ENCODE assay signal across 1 cellular context in the genomic region with DNA sequence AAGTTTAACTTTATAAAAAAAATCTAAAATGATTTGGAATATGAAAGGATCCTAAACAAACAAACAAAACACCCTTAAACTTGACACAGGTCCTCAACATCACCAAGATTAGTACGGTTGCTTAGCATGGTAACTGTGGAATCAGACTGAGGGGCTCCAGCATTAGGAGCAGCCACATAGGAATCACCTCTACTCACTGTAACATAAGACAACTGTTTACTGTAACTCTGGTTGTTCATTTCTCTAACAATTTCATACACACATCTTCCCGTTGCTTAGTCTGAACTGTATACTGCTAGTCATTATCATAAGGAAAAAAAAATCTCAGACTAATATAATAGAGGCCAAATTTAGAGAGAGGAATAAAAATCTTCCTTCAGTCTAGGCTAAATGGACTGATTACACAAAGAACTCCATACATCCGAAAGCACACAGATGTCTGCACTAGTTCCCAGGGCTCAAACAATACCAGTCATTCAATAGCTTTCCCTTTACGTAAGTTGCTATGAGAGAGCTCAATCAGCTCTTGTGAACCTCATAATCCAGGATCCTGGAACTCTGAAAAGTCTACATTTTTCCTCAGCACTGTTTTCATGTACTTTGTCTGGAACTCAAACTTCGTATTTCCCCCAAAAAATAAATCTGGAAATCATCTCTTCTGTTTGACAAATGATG.
TF ChIP-seq lines count a peak whose summit lies in the region.

No MANE protein-coding gene starts in this region.

TF ChIP-seq in HepG2, 621 proteins besides CTCF, POLR2A, EP300 and RAD21 (continued from another document and continues in another):
- TF ChIP-seq KDM3A (CRISPR knock-in tag; IDR thresholded peaks at IDR 0.05; ENCODE audit: low read depth) (no peak), SAP130 (CRISPR knock-in tag; IDR thresholded peaks at IDR 0.05; ENCODE audit: low read depth) (peak; percentile 75), MZF1 (CRISPR knock-in tag; IDR thresholded peaks at IDR 0.05; ENCODE audit: borderline replicate concordance) (no peak), BRCA1 (CRISPR knock-in tag; IDR thresholded peaks at IDR 0.05) (no peak), SNAI1 (CRISPR knock-in tag; IDR thresholded peaks at IDR 0.05; ENCODE audit: borderline replicate concordance) (no peak), HOXA9 (CRISPR knock-in tag; IDR thresholded peaks at IDR 0.05; ENCODE audit: borderline replicate concordance) (no peak), HOXD1 (CRISPR knock-in tag; IDR thresholded peaks at IDR 0.05) (no peak), ZSCAN29 (CRISPR knock-in tag; conservative IDR thresholded peaks at IDR 0.05) (0 out of 2 replicates have a peak, but pooled peaks have one; percentile 24), SRSF4 (IDR thresholded peaks at IDR 0.05; ENCODE audit: low read depth, low read length, poor library complexity, severe bottlenecking) (no peak), SMAD9 (CRISPR knock-in tag; IDR thresholded peaks at IDR 0.05) (no peak), NFRKB (IDR thresholded peaks at IDR 0.05) (no peak), KLF11 (CRISPR knock-in tag; IDR thresholded peaks at IDR 0.05) (no peak), KLF13 (CRISPR knock-in tag; IDR thresholded peaks at IDR 0.05) (no peak), POLR2AphosphoS5 (IDR thresholded peaks at IDR 0.05; ENCODE audit: low read depth, low read length) (no peak), RCOR2 (CRISPR knock-in tag; IDR thresholded peaks at IDR 0.05) (peak; percentile 70), ZNF136 (CRISPR knock-in tag; IDR thresholded peaks at IDR 0.05; ENCODE audit: low read depth) (no peak), ZNF431 (CRISPR knock-in tag; IDR thresholded peaks at IDR 0.05; ENCODE audit: borderline replicate concordance, low read depth) (no peak), NR3C1 (CRISPR knock-in tag; IDR thresholded peaks at IDR 0.05) (no peak), SCMH1 (CRISPR knock-in tag; IDR thresholded peaks at IDR 0.05; ENCODE audit: borderline replicate concordance) (no peak), CEBPG (CRISPR knock-in tag; IDR thresholded peaks at IDR 0.05) (peak; percentile 60), ELF3 (CRISPR knock-in tag; IDR thresholded peaks at IDR 0.05) (peak; percentile 55; the same call in 1 of the 2 replicates), ZNF678 (CRISPR knock-in tag; IDR thresholded peaks at IDR 0.05) (no peak), SIN3B (IDR thresholded peaks at IDR 0.05; ENCODE audit: low read length) (no peak), TOE1 (CRISPR knock-in tag; IDR thresholded peaks at IDR 0.05) (no peak), TP53 (CRISPR knock-in tag; conservative IDR thresholded peaks at IDR 0.05) (no peak), NFE2L2 (IDR thresholded peaks at IDR 0.05; ENCODE audit: low read length) (no peak), ZNF138 (CRISPR knock-in tag; IDR thresholded peaks at IDR 0.05; ENCODE audit: low read depth) (no peak), RARA (CRISPR knock-in tag; IDR thresholded peaks at IDR 0.05) (peak; percentile 28; the same call in 1 of the 2 replicates), ZNF841 (CRISPR knock-in tag; IDR thresholded peaks at IDR 0.05; ENCODE audit: borderline replicate concordance) (no peak), HOXA3 (CRISPR knock-in tag; IDR thresholded peaks at IDR 0.05) (no peak), MTA1 (CRISPR knock-in tag; IDR thresholded peaks at IDR 0.05; ENCODE audit: borderline replicate concordance) (no peak), ZSCAN30 (CRISPR knock-in tag; IDR thresholded peaks at IDR 0.05) (no peak), REL (CRISPR knock-in tag; conservative IDR thresholded peaks at IDR 0.05) (no peak), ZNF772 (CRISPR knock-in tag; IDR thresholded peaks at IDR 0.05) (no peak), KAT7 (CRISPR knock-in tag; IDR thresholded peaks at IDR 0.05; ENCODE audit: borderline replicate concordance) (0 out of 2 replicates have a peak, but pooled peaks have one; percentile 56), TAF1 (CRISPR knock-in tag; IDR thresholded peaks at IDR 0.05) (no peak)
- TF ChIP-seq, protein P1, sequence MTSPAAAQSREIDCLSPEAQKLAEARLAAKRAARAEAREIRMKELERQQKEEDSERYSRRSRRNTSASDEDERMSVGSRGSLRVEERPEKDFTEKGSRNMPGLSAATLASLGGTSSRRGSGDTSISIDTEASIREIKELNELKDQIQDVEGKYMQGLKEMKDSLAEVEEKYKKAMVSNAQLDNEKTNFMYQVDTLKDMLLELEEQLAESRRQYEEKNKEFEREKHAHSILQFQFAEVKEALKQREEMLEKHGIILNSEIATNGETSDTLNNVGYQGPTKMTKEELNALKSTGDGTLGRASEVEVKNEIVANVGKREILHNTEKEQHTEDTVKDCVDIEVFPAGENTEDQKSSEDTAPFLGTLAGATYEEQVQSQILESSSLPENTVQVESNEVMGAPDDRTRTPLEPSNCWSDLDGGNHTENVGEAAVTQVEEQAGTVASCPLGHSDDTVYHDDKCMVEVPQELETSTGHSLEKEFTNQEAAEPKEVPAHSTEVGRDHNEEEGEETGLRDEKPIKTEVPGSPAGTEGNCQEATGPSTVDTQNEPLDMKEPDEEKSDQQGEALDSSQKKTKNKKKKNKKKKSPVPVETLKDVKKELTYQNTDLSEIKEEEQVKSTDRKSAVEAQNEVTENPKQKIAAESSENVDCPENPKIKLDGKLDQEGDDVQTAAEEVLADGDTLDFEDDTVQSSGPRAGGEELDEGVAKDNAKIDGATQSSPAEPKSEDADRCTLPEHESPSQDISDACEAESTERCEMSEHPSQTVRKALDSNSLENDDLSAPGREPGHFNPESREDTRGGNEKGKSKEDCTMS (CRISPR knock-in tag; conservative IDR thresholded peaks at IDR 0.05), result no peak
- TF ChIP-seq, protein P2, sequence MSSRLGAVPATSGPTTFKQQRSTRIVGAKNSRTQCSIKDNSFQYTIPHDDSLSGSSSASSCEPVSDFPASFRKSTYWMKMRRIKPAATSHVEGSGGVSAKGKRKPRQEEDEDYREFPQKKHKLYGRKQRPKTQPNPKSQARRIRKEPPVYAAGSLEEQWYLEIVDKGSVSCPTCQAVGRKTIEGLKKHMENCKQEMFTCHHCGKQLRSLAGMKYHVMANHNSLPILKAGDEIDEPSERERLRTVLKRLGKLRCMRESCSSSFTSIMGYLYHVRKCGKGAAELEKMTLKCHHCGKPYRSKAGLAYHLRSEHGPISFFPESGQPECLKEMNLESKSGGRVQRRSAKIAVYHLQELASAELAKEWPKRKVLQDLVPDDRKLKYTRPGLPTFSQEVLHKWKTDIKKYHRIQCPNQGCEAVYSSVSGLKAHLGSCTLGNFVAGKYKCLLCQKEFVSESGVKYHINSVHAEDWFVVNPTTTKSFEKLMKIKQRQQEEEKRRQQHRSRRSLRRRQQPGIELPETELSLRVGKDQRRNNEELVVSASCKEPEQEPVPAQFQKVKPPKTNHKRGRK (CRISPR knock-in tag; IDR thresholded peaks at IDR 0.05), result no peak
- TF ChIP-seq, protein P3, sequence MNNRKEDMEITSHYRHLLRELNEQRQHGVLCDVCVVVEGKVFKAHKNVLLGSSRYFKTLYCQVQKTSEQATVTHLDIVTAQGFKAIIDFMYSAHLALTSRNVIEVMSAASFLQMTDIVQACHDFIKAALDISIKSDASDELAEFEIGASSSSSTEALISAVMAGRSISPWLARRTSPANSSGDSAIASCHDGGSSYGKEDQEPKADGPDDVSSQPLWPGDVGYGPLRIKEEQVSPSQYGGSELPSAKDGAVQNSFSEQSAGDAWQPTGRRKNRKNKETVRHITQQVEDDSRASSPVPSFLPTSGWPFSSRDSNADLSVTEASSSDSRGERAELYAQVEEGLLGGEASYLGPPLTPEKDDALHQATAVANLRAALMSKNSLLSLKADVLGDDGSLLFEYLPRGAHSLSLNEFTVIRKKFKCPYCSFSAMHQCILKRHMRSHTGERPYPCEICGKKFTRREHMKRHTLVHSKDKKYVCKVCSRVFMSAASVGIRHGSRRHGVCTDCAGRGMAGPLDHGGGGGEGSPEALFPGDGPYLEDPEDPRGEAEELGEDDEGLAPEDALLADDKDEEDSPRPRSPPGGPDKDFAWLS (CRISPR knock-in tag; IDR thresholded peaks at IDR 0.05; ENCODE audit: borderline replicate concordance), result no peak
- TF ChIP-seq, protein P4, sequence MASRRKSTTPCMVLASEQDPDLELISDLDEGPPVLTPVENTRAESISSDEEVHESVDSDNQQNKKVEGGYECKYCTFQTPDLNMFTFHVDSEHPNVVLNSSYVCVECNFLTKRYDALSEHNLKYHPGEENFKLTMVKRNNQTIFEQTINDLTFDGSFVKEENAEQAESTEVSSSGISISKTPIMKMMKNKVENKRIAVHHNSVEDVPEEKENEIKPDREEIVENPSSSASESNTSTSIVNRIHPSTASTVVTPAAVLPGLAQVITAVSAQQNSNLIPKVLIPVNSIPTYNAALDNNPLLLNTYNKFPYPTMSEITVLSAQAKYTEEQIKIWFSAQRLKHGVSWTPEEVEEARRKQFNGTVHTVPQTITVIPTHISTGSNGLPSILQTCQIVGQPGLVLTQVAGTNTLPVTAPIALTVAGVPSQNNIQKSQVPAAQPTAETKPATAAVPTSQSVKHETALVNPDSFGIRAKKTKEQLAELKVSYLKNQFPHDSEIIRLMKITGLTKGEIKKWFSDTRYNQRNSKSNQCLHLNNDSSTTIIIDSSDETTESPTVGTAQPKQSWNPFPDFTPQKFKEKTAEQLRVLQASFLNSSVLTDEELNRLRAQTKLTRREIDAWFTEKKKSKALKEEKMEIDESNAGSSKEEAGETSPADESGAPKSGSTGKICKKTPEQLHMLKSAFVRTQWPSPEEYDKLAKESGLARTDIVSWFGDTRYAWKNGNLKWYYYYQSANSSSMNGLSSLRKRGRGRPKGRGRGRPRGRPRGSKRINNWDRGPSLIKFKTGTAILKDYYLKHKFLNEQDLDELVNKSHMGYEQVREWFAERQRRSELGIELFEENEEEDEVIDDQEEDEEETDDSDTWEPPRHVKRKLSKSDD (CRISPR knock-in tag; IDR thresholded peaks at IDR 0.05; ENCODE audit: low read depth), result no peak
- TF ChIP-seq, protein P5, sequence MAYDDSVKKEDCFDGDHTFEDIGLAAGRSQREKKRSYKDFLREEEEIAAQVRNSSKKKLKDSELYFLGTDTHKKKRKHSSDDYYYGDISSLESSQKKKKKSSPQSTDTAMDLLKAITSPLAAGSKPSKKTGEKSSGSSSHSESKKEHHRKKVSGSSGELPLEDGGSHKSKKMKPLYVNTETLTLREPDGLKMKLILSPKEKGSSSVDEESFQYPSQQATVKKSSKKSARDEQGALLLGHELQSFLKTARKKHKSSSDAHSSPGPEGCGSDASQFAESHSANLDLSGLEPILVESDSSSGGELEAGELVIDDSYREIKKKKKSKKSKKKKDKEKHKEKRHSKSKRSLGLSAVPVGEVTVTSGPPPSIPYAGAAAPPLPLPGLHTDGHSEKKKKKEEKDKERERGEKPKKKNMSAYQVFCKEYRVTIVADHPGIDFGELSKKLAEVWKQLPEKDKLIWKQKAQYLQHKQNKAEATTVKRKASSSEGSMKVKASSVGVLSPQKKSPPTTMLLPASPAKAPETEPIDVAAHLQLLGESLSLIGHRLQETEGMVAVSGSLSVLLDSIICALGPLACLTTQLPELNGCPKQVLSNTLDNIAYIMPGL (CRISPR knock-in tag; IDR thresholded peaks at IDR 0.05; ENCODE audit: borderline replicate concordance in 1 of 2, low read depth in 1 of 2), result 0 out of 4 replicates have a peak, but pooled peaks of 1 of the 2 experiments have one; percentile 36
- TF ChIP-seq, protein P6, sequence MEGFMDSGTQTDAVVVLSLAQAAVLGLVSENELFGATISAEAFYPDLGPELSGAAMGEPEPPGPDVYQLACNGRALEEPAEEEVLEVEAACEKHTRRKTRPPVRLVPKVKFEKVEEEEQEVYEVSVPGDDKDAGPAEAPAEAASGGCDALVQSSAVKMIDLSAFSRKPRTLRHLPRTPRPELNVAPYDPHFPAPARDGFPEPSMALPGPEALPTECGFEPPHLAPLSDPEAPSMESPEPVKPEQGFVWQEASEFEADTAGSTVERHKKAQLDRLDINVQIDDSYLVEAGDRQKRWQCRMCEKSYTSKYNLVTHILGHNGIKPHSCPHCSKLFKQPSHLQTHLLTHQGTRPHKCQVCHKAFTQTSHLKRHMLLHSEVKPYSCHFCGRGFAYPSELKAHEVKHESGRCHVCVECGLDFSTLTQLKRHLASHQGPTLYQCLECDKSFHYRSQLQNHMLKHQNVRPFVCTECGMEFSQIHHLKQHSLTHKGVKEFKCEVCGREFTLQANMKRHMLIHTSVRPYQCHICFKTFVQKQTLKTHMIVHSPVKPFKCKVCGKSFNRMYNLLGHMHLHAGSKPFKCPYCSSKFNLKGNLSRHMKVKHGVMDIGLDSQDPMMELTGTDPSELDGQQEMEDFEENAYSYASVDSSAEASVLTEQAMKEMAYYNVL (CRISPR knock-in tag; IDR thresholded peaks at IDR 0.05; ENCODE audit: borderline replicate concordance), result 0 out of 2 replicates have a peak, but pooled peaks have one; percentile 29
- TF ChIP-seq, protein P7, sequence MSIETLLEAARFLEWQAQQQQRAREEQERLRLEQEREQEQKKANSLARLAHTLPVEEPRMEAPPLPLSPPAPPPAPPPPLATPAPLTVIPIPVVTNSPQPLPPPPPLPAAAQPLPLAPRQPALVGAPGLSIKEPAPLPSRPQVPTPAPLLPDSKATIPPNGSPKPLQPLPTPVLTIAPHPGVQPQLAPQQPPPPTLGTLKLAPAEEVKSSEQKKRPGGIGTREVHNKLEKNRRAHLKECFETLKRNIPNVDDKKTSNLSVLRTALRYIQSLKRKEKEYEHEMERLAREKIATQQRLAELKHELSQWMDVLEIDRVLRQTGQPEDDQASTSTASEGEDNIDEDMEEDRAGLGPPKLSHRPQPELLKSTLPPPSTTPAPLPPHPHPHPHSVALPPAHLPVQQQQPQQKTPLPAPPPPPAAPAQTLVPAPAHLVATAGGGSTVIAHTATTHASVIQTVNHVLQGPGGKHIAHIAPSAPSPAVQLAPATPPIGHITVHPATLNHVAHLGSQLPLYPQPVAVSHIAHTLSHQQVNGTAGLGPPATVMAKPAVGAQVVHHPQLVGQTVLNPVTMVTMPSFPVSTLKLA (IDR thresholded peaks at IDR 0.05), result no peak
- TF ChIP-seq, protein P8, sequence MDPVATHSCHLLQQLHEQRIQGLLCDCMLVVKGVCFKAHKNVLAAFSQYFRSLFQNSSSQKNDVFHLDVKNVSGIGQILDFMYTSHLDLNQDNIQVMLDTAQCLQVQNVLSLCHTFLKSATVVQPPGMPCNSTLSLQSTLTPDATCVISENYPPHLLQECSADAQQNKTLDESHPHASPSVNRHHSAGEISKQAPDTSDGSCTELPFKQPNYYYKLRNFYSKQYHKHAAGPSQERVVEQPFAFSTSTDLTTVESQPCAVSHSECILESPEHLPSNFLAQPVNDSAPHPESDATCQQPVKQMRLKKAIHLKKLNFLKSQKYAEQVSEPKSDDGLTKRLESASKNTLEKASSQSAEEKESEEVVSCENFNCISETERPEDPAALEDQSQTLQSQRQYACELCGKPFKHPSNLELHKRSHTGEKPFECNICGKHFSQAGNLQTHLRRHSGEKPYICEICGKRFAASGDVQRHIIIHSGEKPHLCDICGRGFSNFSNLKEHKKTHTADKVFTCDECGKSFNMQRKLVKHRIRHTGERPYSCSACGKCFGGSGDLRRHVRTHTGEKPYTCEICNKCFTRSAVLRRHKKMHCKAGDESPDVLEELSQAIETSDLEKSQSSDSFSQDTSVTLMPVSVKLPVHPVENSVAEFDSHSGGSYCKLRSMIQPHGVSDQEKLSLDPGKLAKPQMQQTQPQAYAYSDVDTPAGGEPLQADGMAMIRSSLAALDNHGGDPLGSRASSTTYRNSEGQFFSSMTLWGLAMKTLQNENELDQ (CRISPR knock-in tag; IDR thresholded peaks at IDR 0.05; ENCODE audit: borderline replicate concordance), result no peak
- TF ChIP-seq, protein P9, sequence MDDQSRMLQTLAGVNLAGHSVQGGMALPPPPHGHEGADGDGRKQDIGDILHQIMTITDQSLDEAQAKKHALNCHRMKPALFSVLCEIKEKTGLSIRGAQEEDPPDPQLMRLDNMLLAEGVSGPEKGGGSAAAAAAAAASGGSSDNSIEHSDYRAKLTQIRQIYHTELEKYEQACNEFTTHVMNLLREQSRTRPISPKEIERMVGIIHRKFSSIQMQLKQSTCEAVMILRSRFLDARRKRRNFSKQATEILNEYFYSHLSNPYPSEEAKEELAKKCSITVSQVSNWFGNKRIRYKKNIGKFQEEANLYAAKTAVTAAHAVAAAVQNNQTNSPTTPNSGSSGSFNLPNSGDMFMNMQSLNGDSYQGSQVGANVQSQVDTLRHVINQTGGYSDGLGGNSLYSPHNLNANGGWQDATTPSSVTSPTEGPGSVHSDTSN (CRISPR knock-in tag; IDR thresholded peaks at IDR 0.05; ENCODE audit: borderline replicate concordance), result no peak
